In genomic region chr6:30547454-30547853, GRCh38 we compare ENCODE assay signal across 1 cellular context.
A peak's percentile ranks its signal among the peaks of the same experiment; 100 is the strongest.
TF ChIP-seq lines count a peak whose summit lies in the region.

No MANE protein-coding gene starts in this region.

TF ChIP-seq in K562, 482 proteins besides CTCF, POLR2A, EP300 and RAD21:
- no peak for TF ChIP-seq PYGO2 (tag; IDR thresholded peaks at IDR 0.05)
- TF ChIP-seq ATF6 (CRISPR knock-in tag; IDR thresholded peaks at IDR 0.05), result no peak
- 0 out of 2 replicates have a peak, but pooled peaks have one; percentile 5 for TF ChIP-seq ZNF224 (CRISPR knock-in tag; IDR thresholded peaks at IDR 0.05)
